In genomic region chr1:13667696-13668095, GRCh38 we compare ENCODE assay signal across 25 cellular contexts. TPM values are rescaled to one million over a fixed set of nuclear protein-coding genes. Genes with fewer than 3 reads are reported as not detected.
DNase-seq lines count a peak whose midpoint lies in the region; ATAC-seq and TF ChIP-seq lines count a peak whose summit lies in the region.
"Had no signal": no experiment of that assay in that cellular context is flagged by ENCODE, and none has a peak within 500 bp of the region (broad histone marks: within the 10 kb centered on the region; RNA-seq: fewer than 3 reads in every experiment).

No MANE protein-coding gene starts in this region.

- no peak overlapping the region for H3K27ac Mint-ChIP-seq in effector memory CD8-positive, alpha-beta T cell
- H3K27ac Mint-ChIP-seq: activated CD4-positive, alpha-beta memory T cell treated with anti-CD3 and anti-CD28 coated beads, Interleukin-2, amount 10 ng/mL, durations not matched to agents 7 days and 5 days; endodermal cell had no signal

- H3K4me3 ChIP-seq in GM06990 (replicated peaks; ENCODE audit: low read depth, low read length) (no peak overlapping the region), body of pancreas (no peak overlapping the region)
- H3K4me3 ChIP-seq: adrenal gland, breast epithelium, colonic mucosa, gastroesophageal sphincter, prostate gland had no signal

- DNase-seq in GM06990 (ENCODE audit: extremely low read depth, insufficient read length) (peak; percentile 63), DMS79 (lab: John Stamatoyannopoulos, UW) (no peak), body of pancreas (no peak), NCI-H2081 treated with DMSO at 0.1 percent for 48 hours (lab: John Stamatoyannopoulos, UW) (no peak), NCI-H774 (lab: John Stamatoyannopoulos, UW) (no peak)
- no peak for DNase-seq in effector memory CD8-positive, alpha-beta T cell
- DNase-seq: activated CD4-positive, alpha-beta memory T cell treated with anti-CD3 and anti-CD28 coated beads, Interleukin-2, amount 10 ng/mL, durations not matched to agents 7 days and 5 days; activated effector memory CD4-positive, alpha-beta T cell treated with anti-CD3 and anti-CD28 coated beads, Interleukin-2, amount 50 U/mL, for 16 hours; activated T-cell treated with anti-CD3 and anti-CD28 coated beads for 4 hours; adrenal gland; colonic mucosa; DND-41; endodermal cell; NCI-H1417; NCI-H2107; NCI-H510A treated with DMSO at 0.1 percent for 48 hours; T-helper 9 cell had no signal

- no peak for TF ChIP-seq CTCF in GM06990 (IDR thresholded peaks at IDR 0.05; ENCODE audit: insufficient read depth, low read length, poor library complexity, severe bottlenecking)
- no peak for TF ChIP-seq CTCF in body of pancreas (IDR thresholded peaks at IDR 0.05)

- H3K4me1 ChIP-seq in body of pancreas = no peaks in the 10 kb centered on the region
- H3K4me1 ChIP-seq: adrenal gland, breast epithelium, colonic mucosa, prostate gland had no signal

- no peak for TF ChIP-seq POLR2A in body of pancreas (IDR thresholded peaks at IDR 0.05)

- H3K27ac ChIP-seq in body of pancreas = no peak overlapping the region
- H3K27ac ChIP-seq: adrenal gland, breast epithelium, colonic mucosa, gastroesophageal sphincter, prostate gland had no signal

- H3K27me3 Mint-ChIP-seq in effector memory CD8-positive, alpha-beta T cell = no peaks in the 10 kb centered on the region
- H3K27me3 Mint-ChIP-seq: activated CD4-positive, alpha-beta memory T cell treated with anti-CD3 and anti-CD28 coated beads, Interleukin-2, amount 10 ng/mL, durations not matched to agents 7 days and 5 days had no signal

- intact Hi-C loops in body of pancreas (cut with DNase I) = loop anchor here (5.0 kb wide), 1 partner anchor 295 kb away; no protein-coding TSS in a partner anchor

- H3K36me3 ChIP-seq in GM06990 (ENCODE audit: control insufficient read depth, insufficient read depth, low read length) (no peaks in the 10 kb centered on the region), body of pancreas (replicated peaks in 1 of 2; ENCODE audit: insufficient read depth in 1 of 2, low read depth in 2 of 2) (no peaks in the 10 kb centered on the region)
- H3K36me3 ChIP-seq: adrenal gland, breast epithelium, colonic mucosa, gastroesophageal sphincter, prostate gland had no signal

- peak; percentile 41 for ATAC-seq in GM18867 (IDR thresholded peaks at IDR 0.05; ENCODE audit: unreplicated experiment)
- ATAC-seq in HG03565 (IDR thresholded peaks at IDR 0.05; ENCODE audit: unreplicated experiment) = peak; percentile 33
- peak; percentile 39 for ATAC-seq in effector memory CD8-positive, alpha-beta T cell (replicated peaks)
- no peak for ATAC-seq in body of pancreas
- ATAC-seq: activated CD4-positive, CD25-positive, alpha-beta regulatory T cell treated with anti-CD3 and anti-CD28 coated beads, Interleukin-2, amount 50 U/mL, for 24 hours; gastroesophageal sphincter; SK-N-SH treated with all-trans-retinoic acid at 6 μM for 48 hours had no signal

- H3K36me3 Mint-ChIP-seq in effector memory CD8-positive, alpha-beta T cell (ENCODE audit: insufficient read depth) = no peaks in the 10 kb centered on the region

- no peak overlapping the region for H3K4me3 Mint-ChIP-seq in effector memory CD8-positive, alpha-beta T cell
- H3K4me3 Mint-ChIP-seq: activated CD4-positive, alpha-beta memory T cell treated with anti-CD3 and anti-CD28 coated beads, Interleukin-2, amount 10 ng/mL, durations not matched to agents 7 days and 5 days; endodermal cell; neural crest cell had no signal

- no peaks in the 10 kb centered on the region for H3K9me3 ChIP-seq in body of pancreas
- H3K9me3 ChIP-seq: adrenal gland, breast epithelium, colonic mucosa, gastroesophageal sphincter, prostate gland had no signal

- no peaks in the 10 kb centered on the region for H3K9me3 Mint-ChIP-seq in effector memory CD8-positive, alpha-beta T cell
- H3K9me3 Mint-ChIP-seq: activated CD4-positive, alpha-beta memory T cell treated with anti-CD3 and anti-CD28 coated beads, Interleukin-2, amount 10 ng/mL, durations not matched to agents 7 days and 5 days; endodermal cell; neural crest cell had no signal

- peaks cover 0 to 2% of the 10 kb centered on the region in 2 donors for H3K4me1 Mint-ChIP-seq in effector memory CD8-positive, alpha-beta T cell (ENCODE audit: low read depth in 2 of 2)
- H3K4me1 Mint-ChIP-seq: neural crest cell had no signal

- WGBS in body of pancreas, 2 donors = 68 to 71% methylated on average over 4 of the region's 4 CpGs

- H3K27me3 ChIP-seq in GM06990 (replicated peaks; ENCODE audit: control insufficient read depth, insufficient read depth, low read length) (no peaks in the 10 kb centered on the region), body of pancreas (no peaks in the 10 kb centered on the region)
- H3K27me3 ChIP-seq: adrenal gland, breast epithelium, colonic mucosa, gastroesophageal sphincter had no signal

RNA-seq across cellular contexts. Expression of gene PRDM2, which starts 32.3 kb away (rescaled TPM):
- 10 to 100 TPM; 21.4 to 21.8 TPM for total RNA-seq in body of pancreas
